Comparison of ENCODE assay signal across 14 cellular contexts in the genomic region with DNA sequence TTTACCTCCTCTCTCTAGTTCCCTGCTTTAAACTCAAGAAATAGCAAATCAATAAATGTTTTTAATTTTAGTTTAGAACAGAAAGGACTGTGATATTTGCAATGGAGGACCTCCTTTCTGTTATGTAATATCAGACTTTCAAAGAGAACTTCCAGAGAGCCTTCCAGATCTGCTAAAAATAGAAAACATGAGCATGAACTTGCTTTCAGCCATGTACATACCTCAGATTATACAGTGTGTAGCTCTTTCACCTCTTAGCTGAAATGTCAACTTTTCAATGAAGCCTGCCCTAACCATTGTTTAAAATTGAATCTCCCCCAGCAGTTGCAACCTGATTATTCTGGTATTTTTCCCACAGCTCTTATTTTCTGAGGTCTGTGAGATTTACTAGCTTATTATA. TPM values are rescaled to one million over a fixed set of nuclear protein-coding genes. Genes with fewer than 3 reads are reported as not detected.
DNase-seq lines count a peak whose midpoint lies in the region; ATAC-seq and TF ChIP-seq lines count a peak whose summit lies in the region.
"Had no signal": no experiment of that assay in that cellular context is flagged by ENCODE, and none has a peak within 500 bp of the region (broad histone marks: within the 10 kb centered on the region; RNA-seq: fewer than 3 reads in every experiment).

No MANE protein-coding gene starts in this region.

- peaks cover 31% of the 10 kb centered on the region for H3F3A ChIP-seq in DOHH2 (ENCODE audit: control insufficient read depth, insufficient read depth)

- H3K4me3 Mint-ChIP-seq in naive B cell = no peak overlapping the region
- H3K4me3 Mint-ChIP-seq in activated T-cell treated with anti-CD3 and anti-CD28 coated beads, Interleukin-2, amount 50 U/mL, for 24 hours = no peak overlapping the region

- in situ Hi-C loops in GM13976 (cut with MboI; ENCODE audit: low sequenced_read_pairs, unreplicated experiment) = no loop called here

- H3K36me3 ChIP-seq in DOHH2 (ENCODE audit: control insufficient read depth, low read length) (peaks cover 79% of the 10 kb centered on the region), OCI-LY7 (ENCODE audit: insufficient read depth, low read length) (peaks cover 86% of the 10 kb centered on the region), heart right ventricle (peaks cover 0 to 100% (median 43%) of the 10 kb centered on the region in 9 donors)

- peak overlapping the region; percentile 78 for H3K4me2 ChIP-seq in DOHH2 (ENCODE audit: low read length)
- H3K4me2 ChIP-seq in OCI-LY7 (ENCODE audit: low read length) = peak overlapping the region; percentile 64; the same call in 1 of the 2 replicates

- H3K79me2 ChIP-seq in DOHH2 (ENCODE audit: control insufficient read depth, low read length) (peaks cover 38% of the 10 kb centered on the region), OCI-LY7 (ENCODE audit: insufficient read depth, low read depth, low read length) (peaks cover 10% of the 10 kb centered on the region; the same call in 1 of the 2 replicates)

- peaks cover 13 to 39% (median 23%) of the 10 kb centered on the region in 3 donors for H3K4me1 Mint-ChIP-seq in naive B cell
- H3K4me1 Mint-ChIP-seq in activated T-cell treated with anti-CD3 and anti-CD28 coated beads, Interleukin-2, amount 50 U/mL, for 24 hours (ENCODE audit: low read depth) = peaks cover 12% of the 10 kb centered on the region

- peaks cover 63% of the 10 kb centered on the region for H3K4me1 ChIP-seq in DOHH2 (ENCODE audit: control insufficient read depth, low read length)
- peaks cover 43% of the 10 kb centered on the region for H3K4me1 ChIP-seq in OCI-LY7 (ENCODE audit: insufficient read depth, low read length, poor library complexity, severe bottlenecking)
- H3K4me1 ChIP-seq in heart right ventricle = peaks cover 0 to 34% (median 25%) of the 10 kb centered on the region in 9 donors
- H3K4me1 ChIP-seq: BE2C had no signal

- DNase-seq in OCI-LY7 (ENCODE audit: low spot score) = no peak
- no peak for DNase-seq in heart right ventricle
- DNase-seq in naive B cell = no peak
- DNase-seq in activated T-cell treated with anti-CD3 and anti-CD28 coated beads, Interleukin-2, amount 50 U/mL, for 24 hours = no peak
- no peak for DNase-seq in activated CD8-positive, alpha-beta memory T cell treated with anti-CD3 and anti-CD28 coated beads, Interleukin-2, amount 50 U/mL, for 4 hours
- DNase-seq in GM13976 (ENCODE audit: low spot score) = no peak
- DNase-seq: BE2C, DMS79, Kasumi-1, NCI-H2081 treated with DMSO at 0.1 percent for 48 hours, NCI-H446, NCI-H526, SHP77 had no signal

- H4K20me1 ChIP-seq in DOHH2 (ENCODE audit: control insufficient read depth, insufficient read depth, low read depth, low read length) = no peaks in the 10 kb centered on the region
- H4K20me1 ChIP-seq in OCI-LY7 (ENCODE audit: insufficient read depth, low read length) = no peaks in the 10 kb centered on the region

- ATAC-seq in heart right ventricle (peak; percentile 66 to 95 (median 86)), naive B cell (ENCODE audit: low read depth in 2 of 2) (no peak)

- TF ChIP-seq CTCF in DOHH2 (IDR thresholded peaks at IDR 0.05; ENCODE audit: low read depth, low read length, poor library complexity, severe bottlenecking) (no peak), OCI-LY7 (conservative IDR thresholded peaks at IDR 0.05; ENCODE audit: low read length) (no peak), heart right ventricle (IDR thresholded peaks at IDR 0.05) (no peak), GM13976 (IDR thresholded peaks at IDR 0.05; ENCODE audit: borderline replicate concordance, control extremely low read depth, extremely low read depth, insufficient read depth, missing control alignments) (no peak)

- H2AFZ ChIP-seq in OCI-LY7 (ENCODE audit: low read length) = no peak overlapping the region

- no peaks in the 10 kb centered on the region for H3K9me2 ChIP-seq in DOHH2 (replicated peaks; ENCODE audit: control insufficient read depth, low read length)
- no peaks in the 10 kb centered on the region for H3K9me2 ChIP-seq in OCI-LY7 (ENCODE audit: insufficient read depth, low read length)

- H3K36me3 Mint-ChIP-seq in naive B cell = peaks cover 24 to 31% of the 10 kb centered on the region in 2 donors
- peaks cover 86% of the 10 kb centered on the region for H3K36me3 Mint-ChIP-seq in activated T-cell treated with anti-CD3 and anti-CD28 coated beads, Interleukin-2, amount 50 U/mL, for 24 hours (ENCODE audit: low read depth)

- H3K27ac Mint-ChIP-seq in naive B cell = peak overlapping the region in 4 of 6 donors; percentile 17 to 61 (median 51)
- no peak overlapping the region for H3K27ac Mint-ChIP-seq in activated T-cell treated with anti-CD3 and anti-CD28 coated beads, Interleukin-2, amount 50 U/mL, for 24 hours

- no peaks in the 10 kb centered on the region for H3K9me3 Mint-ChIP-seq in naive B cell
- H3K9me3 Mint-ChIP-seq in activated T-cell treated with anti-CD3 and anti-CD28 coated beads, Interleukin-2, amount 50 U/mL, for 24 hours = no peaks in the 10 kb centered on the region

- intact Hi-C loops in OCI-LY7 (cut with micrococcal nuclease; ENCODE audit: unreplicated experiment) = no loop called here
- intact Hi-C loops in heart right ventricle (cut with DNase I) = loop anchor here in 2 of 10 donors (5.0 kb wide), 1 partner anchor 39 kb away; no protein-coding TSS in a partner anchor

- CTCF ChIA-PET in OCI-LY7 (lab: Charles Lee; ENCODE audit: unreplicated experiment) = interaction anchor here (2.2 kb wide), 1 partner anchor 12 kb away, joined by 11 read pairs; a partner anchor contains a TSS

- H3K9me3 ChIP-seq in DOHH2 (ENCODE audit: control insufficient read depth, insufficient read depth, low read length) (no peaks in the 10 kb centered on the region), OCI-LY7 (ENCODE audit: low read length) (no peaks in the 10 kb centered on the region; the same call in 1 of the 2 replicates), heart right ventricle (no peaks in the 10 kb centered on the region)
- H3K9me3 ChIP-seq: BE2C had no signal

- H3K27ac ChIP-seq in DOHH2 (ENCODE audit: low read depth, low read length) (peak overlapping the region; percentile 95), OCI-LY7 (ENCODE audit: low read depth, low read length, poor library complexity, severe bottlenecking) (peak overlapping the region; percentile 60), heart right ventricle (peak overlapping the region in 6 of 10 donors; percentile 25 to 68 (median 62))

- BruUV-seq in OCI-LY7 (replicated peaks; lab: Mats Ljungman, UMichigan) = no TSS peak

- no peaks in the 10 kb centered on the region for H3K27me3 ChIP-seq in DOHH2 (ENCODE audit: control insufficient read depth, low read length)
- no peaks in the 10 kb centered on the region for H3K27me3 ChIP-seq in heart right ventricle
- H3K27me3 ChIP-seq: BE2C had no signal

- H3K4me3 ChIP-seq in DOHH2 (ENCODE audit: low read length) (peak overlapping the region; percentile 56), OCI-LY7 (ENCODE audit: low read depth, low read length, poor library complexity, severe bottlenecking) (no peak overlapping the region), heart right ventricle (no peak overlapping the region)

- H3K27me3 Mint-ChIP-seq in naive B cell = no peaks in the 10 kb centered on the region
- H3K27me3 Mint-ChIP-seq in activated T-cell treated with anti-CD3 and anti-CD28 coated beads, Interleukin-2, amount 50 U/mL, for 24 hours = no peaks in the 10 kb centered on the region

- POLR2A ChIA-PET in OCI-LY7 (lab: Charles Lee) = interaction anchor here (0.6 to 4.8 kb wide), 4 partner anchors 11 to 212 kb away, joined by 3 to 41 read pairs (median 4); a partner anchor contains a TSS

RNA-seq across cellular contexts. Expression of a gene that starts 12.6 kb away (rescaled TPM):
- 20.5 and 33.4 TPM in 2 replicates for total RNA-seq in OCI-LY7 (2014; rRNA removed; shearing (Covaris generic))
- total RNA-seq in OCI-LY7 (2022) = 41.5 and 44.9 TPM in 2 replicates
- total RNA-seq in heart right ventricle = 10 to 100 TPM; 22.8 to 38.0 (median 26.7) TPM
- polyA plus RNA-seq in heart right ventricle = 10 to 100 TPM in 1 of 2 donors, 1 to 10 TPM in 1; 8.9 to 15.8 TPM
- 10 to 100 TPM; 19.0 to 35.7 (median 21.1) TPM for polyA plus RNA-seq in naive B cell (ENCODE audit: low read depth in 6 of 6)

Comparison
In these comparisons a context has a peak if more than half of its experiments do, and no peak if none do; other contexts are left out.
1. ATAC-seq: peak in heart right ventricle (8 of 8); none in naive B cell (0 of 2).
2. Peak in every context shown above with its lines, with median percentiles within 50 percentile points of each other: H3K27ac ChIP-seq.